8 cellular contexts compared by ENCODE assay signal in the genomic region with DNA sequence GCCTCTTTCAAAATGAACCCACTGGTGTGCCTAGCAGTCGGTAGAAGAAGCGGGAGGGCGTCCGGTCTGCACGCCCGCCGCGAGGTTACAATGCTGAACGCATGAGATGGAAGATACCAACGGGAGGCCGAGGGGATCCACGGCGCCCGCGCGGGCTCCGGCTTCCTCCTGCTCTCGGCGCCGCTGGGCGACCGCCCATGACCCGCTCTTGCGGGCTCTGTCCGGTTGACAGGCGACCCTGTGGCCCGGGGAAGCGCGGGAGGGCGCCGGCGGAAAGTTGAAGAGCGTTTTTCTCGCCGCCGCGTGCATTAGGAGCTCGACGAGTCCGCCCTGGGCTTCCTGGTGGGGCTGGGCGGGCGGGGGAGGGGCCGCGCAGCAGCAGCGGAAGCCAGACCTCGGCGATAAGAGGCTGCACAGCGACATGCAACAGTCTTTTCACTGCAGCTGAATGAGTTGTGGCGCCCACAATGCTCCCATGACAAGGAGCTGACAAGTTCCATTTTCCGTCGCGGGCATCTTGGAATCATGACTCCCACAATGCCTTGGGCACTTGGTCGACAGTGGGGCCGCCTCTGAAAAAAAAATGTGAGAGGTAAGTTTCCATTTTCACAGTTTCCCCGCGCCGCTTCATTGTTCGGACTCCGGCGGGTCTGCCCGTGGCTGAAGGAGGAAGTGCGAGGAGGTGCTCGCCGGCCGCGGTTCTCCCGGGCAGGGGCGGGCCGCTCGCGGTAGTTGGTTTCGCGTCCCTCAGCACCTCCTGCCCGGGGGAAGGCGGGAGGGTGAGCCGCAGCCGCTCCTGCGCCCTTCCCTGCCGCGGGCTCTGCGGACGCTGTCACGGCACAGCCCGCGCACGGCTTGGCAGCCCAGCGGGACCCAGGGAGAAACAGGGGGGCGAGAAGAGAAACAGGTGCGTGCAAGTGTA. TPM values are rescaled to one million over a fixed set of nuclear protein-coding genes. Genes with fewer than 3 reads are reported as not detected.
DNase-seq lines count a peak whose midpoint lies in the region; ATAC-seq and TF ChIP-seq lines count a peak whose summit lies in the region.

A gene with protein sequence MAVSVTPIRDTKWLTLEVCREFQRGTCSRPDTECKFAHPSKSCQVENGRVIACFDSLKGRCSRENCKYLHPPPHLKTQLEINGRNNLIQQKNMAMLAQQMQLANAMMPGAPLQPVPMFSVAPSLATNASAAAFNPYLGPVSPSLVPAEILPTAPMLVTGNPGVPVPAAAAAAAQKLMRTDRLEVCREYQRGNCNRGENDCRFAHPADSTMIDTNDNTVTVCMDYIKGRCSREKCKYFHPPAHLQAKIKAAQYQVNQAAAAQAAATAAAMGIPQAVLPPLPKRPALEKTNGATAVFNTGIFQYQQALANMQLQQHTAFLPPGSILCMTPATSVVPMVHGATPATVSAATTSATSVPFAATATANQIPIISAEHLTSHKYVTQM (plus strand): TSS at position 429 of the 922 bp plus-strand sequence. CDS start 31,265 bp downstream, outside the sequence.

- no peak within 1 kb of the TSS for H3K27ac Mint-ChIP-seq in endodermal cell

- H3K4me1 Mint-ChIP-seq in endodermal cell, result peaks cover 3% of the 10 kb centered on the region

- H3K36me3 Mint-ChIP-seq in endodermal cell (ENCODE audit: low read depth), result no peaks in the 10 kb centered on the region

- H3K4me1 ChIP-seq in HUES64 (ENCODE audit: insufficient read depth, low read length) (peaks cover 26% of the 10 kb centered on the region), OCI-LY3 (ENCODE audit: low read length) (peaks cover 38% of the 10 kb centered on the region), endodermal cell (ENCODE audit: control insufficient read depth, insufficient read depth, low read length) (peaks cover 4% of the 10 kb centered on the region), mesodermal cell (ENCODE audit: control insufficient read depth, insufficient read depth, low read length, poor library complexity, severe bottlenecking) (peaks cover 27% of the 10 kb centered on the region)

- peaks cover 50% of the 10 kb centered on the region for H3K79me2 ChIP-seq in OCI-LY3 (ENCODE audit: low read length)

- no peaks in the 10 kb centered on the region for H3K36me3 ChIP-seq in HUES64 (ENCODE audit: insufficient read depth, low read length)
- peaks cover 28% of the 10 kb centered on the region for H3K36me3 ChIP-seq in OCI-LY3 (replicated peaks; ENCODE audit: low read depth, low read length)
- H3K36me3 ChIP-seq in endodermal cell (ENCODE audit: control insufficient read depth, insufficient read depth, low read length), result no peaks in the 10 kb centered on the region
- H3K36me3 ChIP-seq in mesodermal cell (ENCODE audit: control insufficient read depth, insufficient read depth, low read length), result no peaks in the 10 kb centered on the region

- DNase-seq in COR-L47 (lab: John Stamatoyannopoulos, UW), result peak; percentile 85
- peak; percentile 77 for DNase-seq in activated CD8-positive, alpha-beta memory T cell treated with anti-CD3 and anti-CD28 coated beads, Interleukin-2, amount 50 U/mL, for 4 hours
- DNase-seq in endodermal cell, result peak; percentile 89
- peak; percentile 72 to 73 for DNase-seq in stimulated activated CD8-positive, alpha-beta memory T cell treated with anti-CD3 and anti-CD28 coated beads, Interleukin-15, amount 100 ng/mL, for 4 hours (ENCODE audit: low read depth in 2 of 2)

- peak within 1 kb of the TSS; percentile 91 for H3K4me2 ChIP-seq in OCI-LY3 (ENCODE audit: low read length)

- peak within 1 kb of the TSS; percentile 78; the same call in 1 of the 2 replicates for H3K27ac ChIP-seq in HUES64 (ENCODE audit: low read depth, low read length)
- peak within 1 kb of the TSS; percentile 95 for H3K27ac ChIP-seq in OCI-LY3 (ENCODE audit: low read length)
- H3K27ac ChIP-seq in endodermal cell (ENCODE audit: low read depth, low read length), result peak within 1 kb of the TSS; percentile 96
- H3K27ac ChIP-seq in mesodermal cell (ENCODE audit: low read depth, low read length, severe bottlenecking), result peak within 1 kb of the TSS; percentile 96

- H3K9ac ChIP-seq in HUES64 (ENCODE audit: low read depth, low read length), result peak within 1 kb of the TSS; percentile 71
- peak within 1 kb of the TSS; percentile 95 for H3K9ac ChIP-seq in OCI-LY3 (ENCODE audit: low read length)
- H3K9ac ChIP-seq in endodermal cell (ENCODE audit: extremely low read depth, low read length, poor library complexity, severe bottlenecking), result peak within 1 kb of the TSS; percentile 7

- H3K27me3 Mint-ChIP-seq in endodermal cell (ENCODE audit: insufficient read depth), result peaks cover 95% of the 10 kb centered on the region

- H3K27me3 ChIP-seq in HUES64 (ENCODE audit: insufficient read depth, low read length) (peaks cover 39% of the 10 kb centered on the region), OCI-LY3 (ENCODE audit: low read depth, low read length) (no peaks in the 10 kb centered on the region), endodermal cell (ENCODE audit: control insufficient read depth, insufficient read depth, low read length, poor library complexity, severe bottlenecking) (peaks cover 99% of the 10 kb centered on the region)

- H3K4me3 ChIP-seq in HUES64 (ENCODE audit: low read length), result peak within 1 kb of the TSS; percentile 89
- H3K4me3 ChIP-seq in OCI-LY3 (ENCODE audit: low read length), result peak within 1 kb of the TSS; percentile 92
- H3K4me3 ChIP-seq in endodermal cell (ENCODE audit: low read length), result peak within 1 kb of the TSS; percentile 79
- H3K4me3 ChIP-seq in mesodermal cell (ENCODE audit: extremely low read depth, insufficient read depth, low read length, poor library complexity, severe bottlenecking), result peak within 1 kb of the TSS; percentile 78

- WGBS in HUES64, result under 1% methylated on average over 89 of the region's 89 CpGs
- WGBS in endodermal cell (ENCODE audit: insufficient coverage in 1 of 2, insufficient read length in 1 of 2), 2 experiments, result 0% methylated on average over 16 to 89 of the region's 89 CpGs
- WGBS in mesodermal cell (ENCODE audit: insufficient coverage in 2 of 2), 2 experiments, result 0% methylated on average over 67 to 77 of the region's 89 CpGs

- no peaks in the 10 kb centered on the region for H3K9me3 Mint-ChIP-seq in endodermal cell

- no peak for TF ChIP-seq CTCF in OCI-LY3 (IDR thresholded peaks at IDR 0.05; ENCODE audit: low read depth, low read length)
- TF ChIP-seq CTCF in endodermal cell (conservative IDR thresholded peaks at IDR 0.05), result no peak

- peak; percentile 65 for ATAC-seq in GM21390 (IDR thresholded peaks at IDR 0.05; ENCODE audit: unreplicated experiment)

- H2AFZ ChIP-seq in OCI-LY3 (ENCODE audit: low read depth, low read length), result peak within 1 kb of the TSS; percentile 73

- no peaks in the 10 kb centered on the region for H3K9me3 ChIP-seq in HUES64 (ENCODE audit: insufficient read depth, low read depth, low read length)
- H3K9me3 ChIP-seq in OCI-LY3 (ENCODE audit: insufficient read depth, low read length), result no peaks in the 10 kb centered on the region
- no peaks in the 10 kb centered on the region for H3K9me3 ChIP-seq in endodermal cell (ENCODE audit: control insufficient read depth, low read length)
- H3K9me3 ChIP-seq in mesodermal cell (ENCODE audit: control insufficient read depth, low read length), result no peaks in the 10 kb centered on the region

- peak within 1 kb of the TSS; percentile 65 for H3K4me3 Mint-ChIP-seq in endodermal cell

- peaks cover 37% of the 10 kb centered on the region for H4K20me1 ChIP-seq in OCI-LY3 (ENCODE audit: insufficient read depth, low read length)

RNA-seq across cellular contexts. Expression of the gene that starts here (rescaled TPM):
- 6.5 TPM for polyA plus RNA-seq in HUES64 (2013, experiment 1 of 2)
- polyA plus RNA-seq in HUES64 (2013, experiment 2 of 2), result 8.2 TPM
- 1 to 10 TPM; 1.3 to 4.9 TPM for total RNA-seq in endodermal cell
- polyA plus RNA-seq in endodermal cell (2013, experiment 1 of 2), result 15.2 TPM
- polyA plus RNA-seq in endodermal cell (2013, experiment 2 of 2), result 13.7 TPM
- polyA plus RNA-seq in mesodermal cell (2013, experiment 1 of 2), result 32.9 TPM
- polyA plus RNA-seq in mesodermal cell (2013, experiment 2 of 2), result 28.3 TPM

Comparison
In these comparisons a context has a peak if more than half of its experiments do, and no peak if none do; other contexts are left out.
1. Peak in every context shown above with its lines: DNase-seq, ATAC-seq, H3K4me3 ChIP-seq and H3K27ac ChIP-seq.
2. H3K9ac ChIP-seq: peak in every context shown above with its lines; median percentile 95 in OCI-LY3; 71 in HUES64; 7 in endodermal cell.